In genomic region chr7:24980695-24981543, GRCh38 we compare ENCODE assay signal across 8 cellular contexts. TPM values are rescaled to one million over a fixed set of nuclear protein-coding genes. Genes with fewer than 3 reads are reported as not detected.
A peak's percentile ranks its signal among the peaks of the same experiment; 100 is the strongest.
DNase-seq lines count a peak whose midpoint lies in the region; ATAC-seq and TF ChIP-seq lines count a peak whose summit lies in the region.

No MANE protein-coding gene starts in this region.

- H3K4me3 ChIP-seq in naive thymus-derived CD4-positive, alpha-beta T cell (ENCODE audit: low read length) = peak overlapping the region; percentile 84
- H3K4me3 ChIP-seq in uterus = peak overlapping the region; percentile 57 to 73

- peaks cover 42% of the 10 kb centered on the region for H3K4me1 Mint-ChIP-seq in CD14-positive monocyte
- H3K4me1 Mint-ChIP-seq in naive thymus-derived CD4-positive, alpha-beta T cell = peaks cover 36 to 56% (median 49%) of the 10 kb centered on the region in 7 donors

- POLR2A ChIA-PET in naive thymus-derived CD4-positive, alpha-beta T cell (lab: Charles Lee) = interaction anchor here (0.8 to 3.7 kb wide), 7 partner anchors 15 to 160 kb away, joined by 3 to 20 read pairs (median 4); no protein-coding TSS in a partner anchor

- peaks cover 21 to 29% of the 10 kb centered on the region in 2 donors for H3K4me1 ChIP-seq in naive thymus-derived CD4-positive, alpha-beta T cell (ENCODE audit: control insufficient read depth in 2 of 2, insufficient read depth in 2 of 2, low read length in 2 of 2)
- no peaks in the 10 kb centered on the region for H3K4me1 ChIP-seq in uterus

- peak overlapping the region; percentile 69 for H3K27ac ChIP-seq in naive thymus-derived CD4-positive, alpha-beta T cell (ENCODE audit: low read depth, low read length)
- peak overlapping the region; percentile 71 to 86 for H3K27ac ChIP-seq in uterus

- peaks cover 0 to 2% (median 0%) of the 10 kb centered on the region in 7 donors for H3K9me3 Mint-ChIP-seq in CD14-positive monocyte
- H3K9me3 Mint-ChIP-seq in naive thymus-derived CD4-positive, alpha-beta T cell = peaks cover 0 to 3% (median 0%) of the 10 kb centered on the region in 11 donors

- DNase-seq in CD14-positive monocyte (ENCODE audit: low spot score) (no peak), uterus (peak; percentile 18 to 22), NCI-H1694 (lab: John Stamatoyannopoulos, UW) (no peak)
- DNase-seq in naive thymus-derived CD4-positive, alpha-beta T cell = peak in 2 of 9 donors; percentile 14 to 34

- no peaks in the 10 kb centered on the region for H3K36me3 ChIP-seq in naive thymus-derived CD4-positive, alpha-beta T cell (ENCODE audit: control insufficient read depth in 2 of 3, insufficient read depth in 3 of 3, low read length in 3 of 3)
- H3K36me3 ChIP-seq in uterus = no peaks in the 10 kb centered on the region

- TF ChIP-seq POLR2A in uterus (IDR thresholded peaks at IDR 0.05) = no peak

- CTCF ChIA-PET in naive thymus-derived CD4-positive, alpha-beta T cell (lab: Charles Lee) = interaction anchor here (0.7 to 4.4 kb wide), 6 partner anchors 10 to 169 kb away, joined by 3 to 44 read pairs (median 3); no protein-coding TSS in a partner anchor

- no peaks in the 10 kb centered on the region for H3K9me3 ChIP-seq in naive thymus-derived CD4-positive, alpha-beta T cell (ENCODE audit: control insufficient read depth in 2 of 3, low read length in 3 of 3)
- no peaks in the 10 kb centered on the region for H3K9me3 ChIP-seq in uterus

- H3K27me3 Mint-ChIP-seq in CD14-positive monocyte (ENCODE audit: low read depth in 3 of 3) = peaks cover 14 to 25% (median 14%) of the 10 kb centered on the region in 3 donors
- peaks cover 0 to 4% (median 0%) of the 10 kb centered on the region in 5 donors for H3K27me3 Mint-ChIP-seq in naive thymus-derived CD4-positive, alpha-beta T cell

- H3K4me3 Mint-ChIP-seq in CD14-positive monocyte = peak overlapping the region; percentile 98 to 99
- H3K4me3 Mint-ChIP-seq in naive thymus-derived CD4-positive, alpha-beta T cell = peak overlapping the region; percentile 90 to 97 (median 96)

- H3K27me3 ChIP-seq in naive thymus-derived CD4-positive, alpha-beta T cell (ENCODE audit: control insufficient read depth in 2 of 2, insufficient read depth in 2 of 2, low read length in 2 of 2) = no peaks in the 10 kb centered on the region
- H3K27me3 ChIP-seq in uterus = no peaks in the 10 kb centered on the region

- peak; percentile 14 for ATAC-seq in GM19455 (IDR thresholded peaks at IDR 0.05; ENCODE audit: unreplicated experiment)
- peak; percentile 14 for ATAC-seq in HG03521 (IDR thresholded peaks at IDR 0.05; ENCODE audit: unreplicated experiment)
- ATAC-seq in activated CD4-positive, CD25-positive, alpha-beta regulatory T cell treated with anti-CD3 and anti-CD28 coated beads, Interleukin-2, amount 50 U/mL, for 24 hours = peak; percentile 21 to 33
- ATAC-seq in esophagus mucosa = peak; percentile 40
- ATAC-seq in naive thymus-derived CD4-positive, alpha-beta T cell = peak; percentile 15

- TF ChIP-seq CTCF in CD14-positive monocyte (IDR thresholded peaks at IDR 0.05) (no peak), uterus (IDR thresholded peaks at IDR 0.05) (no peak)

- peaks cover 0 to 11% of the 10 kb centered on the region in 2 donors for H3K36me3 Mint-ChIP-seq in CD14-positive monocyte
- H3K36me3 Mint-ChIP-seq in naive thymus-derived CD4-positive, alpha-beta T cell = peaks cover 0 to 12% (median 0%) of the 10 kb centered on the region in 5 donors

- H3K27ac Mint-ChIP-seq in CD14-positive monocyte = peak overlapping the region; percentile 90 to 97 (median 95)
- peak overlapping the region; percentile 1 to 95 (median 88) for H3K27ac Mint-ChIP-seq in naive thymus-derived CD4-positive, alpha-beta T cell

- intact Hi-C loops in CD14-positive monocyte (cut with micrococcal nuclease) (loop anchor here (5.0 to 10.0 kb wide), 3 partner anchors 106 to 159 kb away; no protein-coding TSS in a partner anchor), uterus (cut with DNase I; ENCODE audit: low total_unique reads) (no loop called here)
- intact Hi-C loops in naive thymus-derived CD4-positive, alpha-beta T cell (cut with micrococcal nuclease) = loop anchor here (1.0 to 10.0 kb wide), 18 partner anchors 15 to 1966 kb away; partner anchors contain the start of genes CYCS (in 2 of the 2), CBX3 (in 1 of the 2), CCDC126 (in 1 of the 2) and HNRNPA2B1 (in 1 of the 2)

RNA-seq across cellular contexts. Expression of gene OSBPL3, which starts 0.9 kb away (rescaled TPM):
- 1 to 10 TPM; 2.6 to 3.7 TPM for polyA plus RNA-seq in CD14-positive monocyte
- total RNA-seq in esophagus mucosa (16.1 TPM), uterus (1 to 10 TPM; 1.2 to 9.0 (median 3.5) TPM)
- total RNA-seq in naive thymus-derived CD4-positive, alpha-beta T cell = 10 to 100 TPM; 17.1 to 75.7 (median 22.7) TPM
- 1 to 10 TPM; 4.5 to 5.0 TPM for polyA plus RNA-seq in naive thymus-derived CD4-positive, alpha-beta T cell

Comparison
In these comparisons a context has a peak if more than half of its experiments do, and no peak if none do; other contexts are left out.
1. DNase-seq: peak in uterus (2 of 2); none in CD14-positive monocyte (single experiment) and NCI-H1694 (single experiment).
2. Peak in every context shown above with its lines, with median percentiles within 50 percentile points of each other: ATAC-seq.